15 cellular contexts compared by ENCODE assay signal in genomic region chr10:34222359-34222758, GRCh38.
DNase-seq lines count a peak whose midpoint lies in the region; ATAC-seq and TF ChIP-seq lines count a peak whose summit lies in the region.
"Had no signal": no experiment of that assay in that cellular context is flagged by ENCODE, and none has a peak within 500 bp of the region (broad histone marks: within the 10 kb centered on the region; RNA-seq: fewer than 3 reads in every experiment).

No MANE protein-coding gene starts in this region.

- no peaks in the 10 kb centered on the region for H4K20me1 ChIP-seq in SK-N-SH (ENCODE audit: insufficient read depth)
- no peaks in the 10 kb centered on the region for H4K20me1 ChIP-seq in Loucy (ENCODE audit: insufficient read depth, low read length, poor library complexity, severe bottlenecking)
- no peaks in the 10 kb centered on the region for H4K20me1 ChIP-seq in neural progenitor cell (ENCODE audit: low read depth)

- WGBS in SK-N-SH (ENCODE audit: low lambda C conversion rate) = 95% methylated on average over 4 of the region's 4 CpGs

- H3K9me3 Mint-ChIP-seq in neural progenitor cell = peaks cover 7% of the 10 kb centered on the region

- TF ChIP-seq CTCF in SK-N-SH (IDR thresholded peaks at IDR 0.05) = no peak
- TF ChIP-seq CTCF in Loucy (conservative IDR thresholded peaks at IDR 0.05; ENCODE audit: low read length) = peak; percentile 39
- TF ChIP-seq CTCF in choroid plexus epithelial cell (conservative IDR thresholded peaks at IDR 0.05; ENCODE audit: low read depth, low read length) = peak; percentile 15
- TF ChIP-seq CTCF in neural progenitor cell (IDR thresholded peaks at IDR 0.05) = no peak

- H3K27me3 Mint-ChIP-seq in neural progenitor cell (ENCODE audit: insufficient read depth, low read depth) = peaks cover 2% of the 10 kb centered on the region

- no peak overlapping the region for H3K27ac ChIP-seq in SK-N-SH (ENCODE audit: low read depth in 2 of 2, low read length in 1 of 2)
- H3K27ac ChIP-seq in neural progenitor cell = no peak overlapping the region
- H3K27ac ChIP-seq: C4-2B, KMS-11, SK-N-MC had no signal

- H3K79me2 ChIP-seq in SK-N-SH (ENCODE audit: insufficient read depth) (no peaks in the 10 kb centered on the region), Loucy (ENCODE audit: insufficient read depth, low read length) (no peaks in the 10 kb centered on the region), neural progenitor cell (ENCODE audit: low read depth) (no peaks in the 10 kb centered on the region)

- no peak overlapping the region for H3K9ac ChIP-seq in SK-N-SH
- H3K9ac ChIP-seq in Loucy (ENCODE audit: low read depth, low read length, poor library complexity, severe bottlenecking) = no peak overlapping the region
- H3K9ac ChIP-seq in neural progenitor cell = no peak overlapping the region
- H3K9ac ChIP-seq: KMS-11 had no signal

- H3K4me1 Mint-ChIP-seq in neural progenitor cell = peaks cover 35% of the 10 kb centered on the region

- CTCF ChIA-PET in SK-N-SH (lab: Yijun Ruan, JAX) = interaction anchor here (1.1 kb wide), 1 partner anchor 416 kb away, joined by 3 read pairs; no protein-coding TSS in a partner anchor

- H3K4me2 ChIP-seq in SK-N-SH = no peak overlapping the region
- H3K4me2 ChIP-seq in Loucy (ENCODE audit: low read depth, low read length, poor library complexity, severe bottlenecking) = no peak overlapping the region
- no peak overlapping the region for H3K4me2 ChIP-seq in neural progenitor cell
- H3K4me2 ChIP-seq: KMS-11 had no signal

- H3K36me3 ChIP-seq in SK-N-SH (replicated peaks in 1 of 2; ENCODE audit: control insufficient read depth in 1 of 2, insufficient read depth in 2 of 2, low read length in 1 of 2) (peaks cover 0 to 8% of the 10 kb centered on the region in 2 experiments), Loucy (ENCODE audit: insufficient read depth, low read length) (no peaks in the 10 kb centered on the region), neural progenitor cell (no peaks in the 10 kb centered on the region)

- H3K9me2 ChIP-seq in SK-N-SH = no peaks in the 10 kb centered on the region
- no peaks in the 10 kb centered on the region for H3K9me2 ChIP-seq in Loucy (replicated peaks; ENCODE audit: low read depth, low read length)

- H2AFZ ChIP-seq in SK-N-SH (ENCODE audit: low read depth) = no peak overlapping the region
- H2AFZ ChIP-seq in Loucy (ENCODE audit: low read length) = no peak overlapping the region
- no peak overlapping the region for H2AFZ ChIP-seq in neural progenitor cell (replicated peaks)

- H3K27ac Mint-ChIP-seq in neural progenitor cell = peak overlapping the region; percentile 74

- no peaks in the 10 kb centered on the region for H3K9me3 ChIP-seq in SK-N-SH
- H3K9me3 ChIP-seq in Loucy (ENCODE audit: insufficient read depth, low read depth, low read length) = no peaks in the 10 kb centered on the region
- peaks cover 5% of the 10 kb centered on the region for H3K9me3 ChIP-seq in neural progenitor cell (ENCODE audit: low read depth)

- no peak overlapping the region for H3K4me3 Mint-ChIP-seq in neural progenitor cell

- H3K27me3 ChIP-seq in SK-N-SH (ENCODE audit: insufficient read depth) (no peaks in the 10 kb centered on the region), Loucy (ENCODE audit: insufficient read depth, low read length, poor library complexity, severe bottlenecking) (no peaks in the 10 kb centered on the region), neural progenitor cell (no peaks in the 10 kb centered on the region)

- no peak for DNase-seq in SK-N-SH
- DNase-seq in choroid plexus epithelial cell (ENCODE audit: low read depth) = no peak
- DNase-seq in neural progenitor cell (ENCODE audit: low spot score) = peak; percentile 34
- DNase-seq in NCI-H187 (lab: John Stamatoyannopoulos, UW) = no peak
- DNase-seq in ureter (ENCODE audit: low spot score) = no peak
- DNase-seq: Calu3, NCI-H2029, NCI-H524 had no signal

- POLR2A ChIA-PET in SK-N-SH (lab: Yijun Ruan, JAX) = no interaction called here

- TF ChIP-seq RAD21 in SK-N-SH (IDR thresholded peaks at IDR 0.05; ENCODE audit: low read length) = peak; percentile 45

- no peak for TF ChIP-seq EP300 in SK-N-SH (IDR thresholded peaks at IDR 0.05; ENCODE audit: borderline replicate concordance in 1 of 2, low read depth in 1 of 2, low read length in 1 of 2)

- H3K4me1 ChIP-seq in SK-N-SH (ENCODE audit: control insufficient read depth in 1 of 2, insufficient read depth in 2 of 2, low read depth in 1 of 2, low read length in 1 of 2) (peaks cover 0 to 4% of the 10 kb centered on the region in 2 experiments; a peak in 1 of 4 replicates), Loucy (ENCODE audit: insufficient read depth, low read length, poor library complexity, severe bottlenecking) (peaks cover 23% of the 10 kb centered on the region), neural progenitor cell (peaks cover 21% of the 10 kb centered on the region)

- peaks cover 10% of the 10 kb centered on the region for H3K36me3 Mint-ChIP-seq in neural progenitor cell

- ATAC-seq in SK-N-SH treated with all-trans-retinoic acid at 6 μM for 48 hours (no peak), GM21390 (IDR thresholded peaks at IDR 0.05; ENCODE audit: unreplicated experiment) (no peak)
- ATAC-seq: Right ventricle myocardium inferior had no signal

- H3K4me3 ChIP-seq in SK-N-SH (ENCODE audit: low read depth in 2 of 2, low read length in 1 of 2) = no peak overlapping the region
- no peak overlapping the region for H3K4me3 ChIP-seq in Loucy (ENCODE audit: low read length, poor library complexity, severe bottlenecking)
- H3K4me3 ChIP-seq in choroid plexus epithelial cell (ENCODE audit: low read depth, low read length) = no peak overlapping the region
- no peak overlapping the region for H3K4me3 ChIP-seq in neural progenitor cell
- H3K4me3 ChIP-seq: SK-N-MC had no signal

- no peaks in the 10 kb centered on the region for H3F3A ChIP-seq in SK-N-SH (replicated peaks; ENCODE audit: insufficient read depth)
- H3F3A ChIP-seq in Loucy (ENCODE audit: low read depth) = no peaks in the 10 kb centered on the region
- H3F3A ChIP-seq in neural progenitor cell (ENCODE audit: low read depth) = no peaks in the 10 kb centered on the region

TF ChIP-seq in SK-N-SH, 30 proteins besides CTCF, POLR2A, EP300 and RAD21:
- TF ChIP-seq RCOR1 (IDR thresholded peaks at IDR 0.05; ENCODE audit: low read length) (no peak), SMC3 (IDR thresholded peaks at IDR 0.05; ENCODE audit: low read depth, low read length) (peak; percentile 12; the same call in 1 of the 2 replicates)
TF ChIP-seq in SK-N-SH: peak in this region for 1.

TF ChIP-seq in SK-N-SH treated with all-trans-retinoic acid at 6 μM for 48 hours, 23 proteins besides CTCF, POLR2A, EP300 and RAD21:
- TF ChIP-seq, protein P1, sequence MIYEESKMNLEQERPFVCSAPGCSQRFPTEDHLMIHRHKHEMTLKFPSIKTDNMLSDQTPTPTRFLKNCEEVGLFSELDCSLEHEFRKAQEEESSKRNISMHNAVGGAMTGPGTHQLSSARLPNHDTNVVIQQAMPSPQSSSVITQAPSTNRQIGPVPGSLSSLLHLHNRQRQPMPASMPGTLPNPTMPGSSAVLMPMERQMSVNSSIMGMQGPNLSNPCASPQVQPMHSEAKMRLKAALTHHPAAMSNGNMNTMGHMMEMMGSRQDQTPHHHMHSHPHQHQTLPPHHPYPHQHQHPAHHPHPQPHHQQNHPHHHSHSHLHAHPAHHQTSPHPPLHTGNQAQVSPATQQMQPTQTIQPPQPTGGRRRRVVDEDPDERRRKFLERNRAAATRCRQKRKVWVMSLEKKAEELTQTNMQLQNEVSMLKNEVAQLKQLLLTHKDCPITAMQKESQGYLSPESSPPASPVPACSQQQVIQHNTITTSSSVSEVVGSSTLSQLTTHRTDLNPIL (CRISPR knock-in tag; IDR thresholded peaks at IDR 0.05; ENCODE audit: low read depth) = no peak
- no peak for TF ChIP-seq ZNF8 (CRISPR knock-in tag; IDR thresholded peaks at IDR 0.05)
- TF ChIP-seq BACH2 (CRISPR knock-in tag; IDR thresholded peaks at IDR 0.05; ENCODE audit: borderline replicate concordance) = no peak
- no peak for TF ChIP-seq TCF4 (CRISPR knock-in tag; IDR thresholded peaks at IDR 0.05; ENCODE audit: borderline replicate concordance)
- no peak for TF ChIP-seq PPARA (CRISPR knock-in tag; IDR thresholded peaks at IDR 0.05; ENCODE audit: borderline replicate concordance)
- TF ChIP-seq TSHZ2 (CRISPR knock-in tag; IDR thresholded peaks at IDR 0.05) = no peak
TF ChIP-seq in SK-N-SH treated with all-trans-retinoic acid at 6 μM for 48 hours: peak in this region for 0.

Comparison
In these comparisons a context has a peak if more than half of its experiments do, and no peak if none do; other contexts are left out.
1. CTCF ChIP-seq: peak in Loucy (single experiment) and choroid plexus epithelial cell (single experiment); none in SK-N-SH (single experiment) and neural progenitor cell (single experiment).